In the genomic region with DNA sequence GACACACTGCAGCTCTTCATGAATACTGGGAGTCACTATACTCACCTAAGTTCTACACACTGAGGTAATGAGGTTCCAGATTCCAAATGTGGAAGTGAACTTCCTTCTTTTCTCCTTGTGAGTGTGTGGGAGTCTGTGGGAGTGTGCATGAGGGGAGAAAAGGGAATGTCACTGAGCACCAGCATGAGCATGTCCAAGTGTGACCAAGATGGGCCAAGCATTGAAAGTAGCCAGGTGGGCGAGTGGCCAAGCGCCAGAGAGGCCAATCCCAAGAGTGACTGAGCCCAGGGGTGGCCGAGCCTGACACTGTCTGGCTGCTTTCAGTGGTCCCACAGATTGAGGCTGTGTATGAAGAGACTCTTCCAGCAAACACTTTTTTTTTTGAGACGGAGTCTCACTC, we compare ENCODE assay signal across 9 cellular contexts.
"Had no signal": no experiment of that assay in that cellular context is flagged by ENCODE, and none has a peak within 500 bp of the region (broad histone marks: within the 10 kb centered on the region; RNA-seq: fewer than 3 reads in every experiment).

No MANE protein-coding gene starts in this region.

- ATAC-seq: GM23338, HepG2 had no signal

- DNase-seq: H9, HCEC 1CT, HFFc6, KBM-7 had no signal

- H3K27ac ChIP-seq: HL-60 had no signal

- FAIRE-seq: H1, H54, HepG2 had no signal

- H3K4me3 ChIP-seq: GM23338 had no signal
